In genomic region chr10:67837519-67838314, GRCh38 we compare ENCODE assay signal across 1 cellular context.
TF ChIP-seq lines count a peak whose summit lies in the region.

Gene DNAJC12 (minus strand): TSS chr10:67838188. CDS start chr10:67838011, 177 bp downstream.

TF ChIP-seq in K562, 482 proteins besides CTCF, POLR2A, EP300 and RAD21 (continued from another document and continues in another):
- TF ChIP-seq, protein P1, sequence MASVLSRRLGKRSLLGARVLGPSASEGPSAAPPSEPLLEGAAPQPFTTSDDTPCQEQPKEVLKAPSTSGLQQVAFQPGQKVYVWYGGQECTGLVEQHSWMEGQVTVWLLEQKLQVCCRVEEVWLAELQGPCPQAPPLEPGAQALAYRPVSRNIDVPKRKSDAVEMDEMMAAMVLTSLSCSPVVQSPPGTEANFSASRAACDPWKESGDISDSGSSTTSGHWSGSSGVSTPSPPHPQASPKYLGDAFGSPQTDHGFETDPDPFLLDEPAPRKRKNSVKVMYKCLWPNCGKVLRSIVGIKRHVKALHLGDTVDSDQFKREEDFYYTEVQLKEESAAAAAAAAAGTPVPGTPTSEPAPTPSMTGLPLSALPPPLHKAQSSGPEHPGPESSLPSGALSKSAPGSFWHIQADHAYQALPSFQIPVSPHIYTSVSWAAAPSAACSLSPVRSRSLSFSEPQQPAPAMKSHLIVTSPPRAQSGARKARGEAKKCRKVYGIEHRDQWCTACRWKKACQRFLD (CRISPR knock-in tag; IDR thresholded peaks at IDR 0.05): no peak
- TF ChIP-seq CREB5 (CRISPR knock-in tag; IDR thresholded peaks at IDR 0.05): no peak
- no peak for TF ChIP-seq IFI16 (CRISPR knock-in tag; IDR thresholded peaks at IDR 0.05)
- no peak for TF ChIP-seq RBM15 (IDR thresholded peaks at IDR 0.05; ENCODE audit: insufficient read depth, low read length)
- no peak for TF ChIP-seq XRCC4 (IDR thresholded peaks at IDR 0.05; ENCODE audit: extremely low read depth, insufficient read depth, insufficient read length)
- TF ChIP-seq, protein P2, sequence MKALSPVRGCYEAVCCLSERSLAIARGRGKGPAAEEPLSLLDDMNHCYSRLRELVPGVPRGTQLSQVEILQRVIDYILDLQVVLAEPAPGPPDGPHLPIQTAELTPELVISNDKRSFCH (CRISPR knock-in tag; IDR thresholded peaks at IDR 0.05): no peak
- TF ChIP-seq, protein P2 (tag; IDR thresholded peaks at IDR 0.05): no peak
- TF ChIP-seq POLR2B (IDR thresholded peaks at IDR 0.05; ENCODE audit: low read depth, partially characterized antibody): peak; percentile 74
- TF ChIP-seq, protein P3, sequence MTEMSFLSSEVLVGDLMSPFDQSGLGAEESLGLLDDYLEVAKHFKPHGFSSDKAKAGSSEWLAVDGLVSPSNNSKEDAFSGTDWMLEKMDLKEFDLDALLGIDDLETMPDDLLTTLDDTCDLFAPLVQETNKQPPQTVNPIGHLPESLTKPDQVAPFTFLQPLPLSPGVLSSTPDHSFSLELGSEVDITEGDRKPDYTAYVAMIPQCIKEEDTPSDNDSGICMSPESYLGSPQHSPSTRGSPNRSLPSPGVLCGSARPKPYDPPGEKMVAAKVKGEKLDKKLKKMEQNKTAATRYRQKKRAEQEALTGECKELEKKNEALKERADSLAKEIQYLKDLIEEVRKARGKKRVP (CRISPR knock-in tag; IDR thresholded peaks at IDR 0.05): no peak
- peak; percentile 60 for TF ChIP-seq CEBPB (tag; IDR thresholded peaks at IDR 0.05)
- no peak for TF ChIP-seq LEF1 (IDR thresholded peaks at IDR 0.05)
- no peak for TF ChIP-seq ZNF212 (CRISPR knock-in tag; IDR thresholded peaks at IDR 0.05)
- no peak for TF ChIP-seq BDP1 (IDR thresholded peaks at IDR 0.05; ENCODE audit: insufficient read depth, insufficient read length)
- TF ChIP-seq ZNF586 (CRISPR knock-in tag; conservative IDR thresholded peaks at IDR 0.05): no peak
- no peak for TF ChIP-seq HOXB6 (CRISPR knock-in tag; IDR thresholded peaks at IDR 0.05; ENCODE audit: borderline replicate concordance)
- no peak for TF ChIP-seq SMARCE1 (IDR thresholded peaks at IDR 0.05)
- no peak for TF ChIP-seq MCM2 (IDR thresholded peaks at IDR 0.05; ENCODE audit: low read depth)
- TF ChIP-seq ZEB2 (IDR thresholded peaks at IDR 0.05): no peak
- TF ChIP-seq NFE2 (IDR thresholded peaks at IDR 0.05; ENCODE audit: low read depth): no peak
- TF ChIP-seq SAFB (IDR thresholded peaks at IDR 0.05; ENCODE audit: borderline replicate concordance, low read depth, low read length): no peak
- TF ChIP-seq RHOXF2B (CRISPR knock-in tag; conservative IDR thresholded peaks at IDR 0.05): no peak
- peak; percentile 15; the same call in 1 of the 2 replicates for TF ChIP-seq NR2C1 (IDR thresholded peaks at IDR 0.05)
- TF ChIP-seq NR2C1 (tag; IDR thresholded peaks at IDR 0.05): peak; percentile 65; the same call in 1 of the 2 replicates
- TF ChIP-seq KDM5B (IDR thresholded peaks at IDR 0.05; ENCODE audit: insufficient replicate concordance, low read depth, low read length): no peak
- TF ChIP-seq, protein P4, sequence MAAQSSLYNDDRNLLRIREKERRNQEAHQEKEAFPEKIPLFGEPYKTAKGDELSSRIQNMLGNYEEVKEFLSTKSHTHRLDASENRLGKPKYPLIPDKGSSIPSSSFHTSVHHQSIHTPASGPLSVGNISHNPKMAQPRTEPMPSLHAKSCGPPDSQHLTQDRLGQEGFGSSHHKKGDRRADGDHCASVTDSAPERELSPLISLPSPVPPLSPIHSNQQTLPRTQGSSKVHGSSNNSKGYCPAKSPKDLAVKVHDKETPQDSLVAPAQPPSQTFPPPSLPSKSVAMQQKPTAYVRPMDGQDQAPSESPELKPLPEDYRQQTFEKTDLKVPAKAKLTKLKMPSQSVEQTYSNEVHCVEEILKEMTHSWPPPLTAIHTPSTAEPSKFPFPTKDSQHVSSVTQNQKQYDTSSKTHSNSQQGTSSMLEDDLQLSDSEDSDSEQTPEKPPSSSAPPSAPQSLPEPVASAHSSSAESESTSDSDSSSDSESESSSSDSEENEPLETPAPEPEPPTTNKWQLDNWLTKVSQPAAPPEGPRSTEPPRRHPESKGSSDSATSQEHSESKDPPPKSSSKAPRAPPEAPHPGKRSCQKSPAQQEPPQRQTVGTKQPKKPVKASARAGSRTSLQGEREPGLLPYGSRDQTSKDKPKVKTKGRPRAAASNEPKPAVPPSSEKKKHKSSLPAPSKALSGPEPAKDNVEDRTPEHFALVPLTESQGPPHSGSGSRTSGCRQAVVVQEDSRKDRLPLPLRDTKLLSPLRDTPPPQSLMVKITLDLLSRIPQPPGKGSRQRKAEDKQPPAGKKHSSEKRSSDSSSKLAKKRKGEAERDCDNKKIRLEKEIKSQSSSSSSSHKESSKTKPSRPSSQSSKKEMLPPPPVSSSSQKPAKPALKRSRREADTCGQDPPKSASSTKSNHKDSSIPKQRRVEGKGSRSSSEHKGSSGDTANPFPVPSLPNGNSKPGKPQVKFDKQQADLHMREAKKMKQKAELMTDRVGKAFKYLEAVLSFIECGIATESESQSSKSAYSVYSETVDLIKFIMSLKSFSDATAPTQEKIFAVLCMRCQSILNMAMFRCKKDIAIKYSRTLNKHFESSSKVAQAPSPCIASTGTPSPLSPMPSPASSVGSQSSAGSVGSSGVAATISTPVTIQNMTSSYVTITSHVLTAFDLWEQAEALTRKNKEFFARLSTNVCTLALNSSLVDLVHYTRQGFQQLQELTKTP (IDR thresholded peaks at IDR 0.05; ENCODE audit: low read depth in 1 of 2, partially characterized antibody in 2 of 2): peak in 1 of 2 experiments; percentile 82
- TF ChIP-seq SRSF1 (IDR thresholded peaks at IDR 0.05; ENCODE audit: low read depth, low read length): no peak
- TF ChIP-seq ATF6 (CRISPR knock-in tag; IDR thresholded peaks at IDR 0.05): no peak
- no peak for TF ChIP-seq CHCHD3 (CRISPR knock-in tag; IDR thresholded peaks at IDR 0.05)
- TF ChIP-seq LCOR (CRISPR knock-in tag; IDR thresholded peaks at IDR 0.05): no peak
- no peak for TF ChIP-seq COPS2 (conservative IDR thresholded peaks at IDR 0.05)
- TF ChIP-seq, protein P5, sequence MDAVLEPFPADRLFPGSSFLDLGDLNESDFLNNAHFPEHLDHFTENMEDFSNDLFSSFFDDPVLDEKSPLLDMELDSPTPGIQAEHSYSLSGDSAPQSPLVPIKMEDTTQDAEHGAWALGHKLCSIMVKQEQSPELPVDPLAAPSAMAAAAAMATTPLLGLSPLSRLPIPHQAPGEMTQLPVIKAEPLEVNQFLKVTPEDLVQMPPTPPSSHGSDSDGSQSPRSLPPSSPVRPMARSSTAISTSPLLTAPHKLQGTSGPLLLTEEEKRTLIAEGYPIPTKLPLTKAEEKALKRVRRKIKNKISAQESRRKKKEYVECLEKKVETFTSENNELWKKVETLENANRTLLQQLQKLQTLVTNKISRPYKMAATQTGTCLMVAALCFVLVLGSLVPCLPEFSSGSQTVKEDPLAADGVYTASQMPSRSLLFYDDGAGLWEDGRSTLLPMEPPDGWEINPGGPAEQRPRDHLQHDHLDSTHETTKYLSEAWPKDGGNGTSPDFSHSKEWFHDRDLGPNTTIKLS (IDR thresholded peaks at IDR 0.05; ENCODE audit: borderline replicate concordance, low read depth): peak; percentile 94
- no peak for TF ChIP-seq RB1 (IDR thresholded peaks at IDR 0.05; ENCODE audit: low read depth)
- no peak for TF ChIP-seq FOXA1 (IDR thresholded peaks at IDR 0.05; ENCODE audit: borderline replicate concordance)
- TF ChIP-seq, protein P6, sequence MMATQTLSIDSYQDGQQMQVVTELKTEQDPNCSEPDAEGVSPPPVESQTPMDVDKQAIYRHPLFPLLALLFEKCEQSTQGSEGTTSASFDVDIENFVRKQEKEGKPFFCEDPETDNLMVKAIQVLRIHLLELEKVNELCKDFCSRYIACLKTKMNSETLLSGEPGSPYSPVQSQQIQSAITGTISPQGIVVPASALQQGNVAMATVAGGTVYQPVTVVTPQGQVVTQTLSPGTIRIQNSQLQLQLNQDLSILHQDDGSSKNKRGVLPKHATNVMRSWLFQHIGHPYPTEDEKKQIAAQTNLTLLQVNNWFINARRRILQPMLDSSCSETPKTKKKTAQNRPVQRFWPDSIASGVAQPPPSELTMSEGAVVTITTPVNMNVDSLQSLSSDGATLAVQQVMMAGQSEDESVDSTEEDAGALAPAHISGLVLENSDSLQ (IDR thresholded peaks at IDR 0.05): peak; percentile 60
- TF ChIP-seq STAT5B (CRISPR knock-in tag; IDR thresholded peaks at IDR 0.05): no peak
- TF ChIP-seq ARID1B (IDR thresholded peaks at IDR 0.05): no peak
- TF ChIP-seq XRCC5 (IDR thresholded peaks at IDR 0.05; ENCODE audit: low read depth, low read length): no peak
- no peak for TF ChIP-seq KAT7 (CRISPR knock-in tag; IDR thresholded peaks at IDR 0.05; ENCODE audit: borderline replicate concordance)
- TF ChIP-seq PURB (CRISPR knock-in tag; IDR thresholded peaks at IDR 0.05; ENCODE audit: low read depth): no peak
- TF ChIP-seq ZFP1 (CRISPR knock-in tag; IDR thresholded peaks at IDR 0.05): no peak
- TF ChIP-seq ARHGAP35 (IDR thresholded peaks at IDR 0.05; ENCODE audit: partially characterized antibody): no peak
- TF ChIP-seq DNMT1 (IDR thresholded peaks at IDR 0.05): no peak
- peak; percentile 44; the same call in 1 of the 2 replicates for TF ChIP-seq MECOM (CRISPR knock-in tag; IDR thresholded peaks at IDR 0.05)
- no peak for TF ChIP-seq TAF1 (IDR thresholded peaks at IDR 0.05; ENCODE audit: control insufficient read depth, extremely low read depth, insufficient read depth, low read length, severe bottlenecking)
- TF ChIP-seq POLR2H (tag; IDR thresholded peaks at IDR 0.05; ENCODE audit: low read depth): peak; percentile 87
- peak; percentile 37 for TF ChIP-seq TAF9B (IDR thresholded peaks at IDR 0.05; ENCODE audit: partially characterized antibody)
- TF ChIP-seq PPARD (CRISPR knock-in tag; IDR thresholded peaks at IDR 0.05): no peak
- TF ChIP-seq HSF4 (CRISPR knock-in tag; IDR thresholded peaks at IDR 0.05; ENCODE audit: borderline replicate concordance): no peak
- TF ChIP-seq EZH2 (IDR thresholded peaks at IDR 0.05; ENCODE audit: borderline replicate concordance, low read depth, low read length): no peak
- no peak for TF ChIP-seq ZC3H11A (IDR thresholded peaks at IDR 0.05; ENCODE audit: low read depth, low read length)
- TF ChIP-seq MYC (IDR thresholded peaks at IDR 0.05; ENCODE audit: low read depth, low read length): peak; percentile 89
- no peak for TF ChIP-seq MYC (CRISPR knock-in tag; IDR thresholded peaks at IDR 0.05; ENCODE audit: borderline replicate concordance, low read depth)
- no peak for TF ChIP-seq BCL6 (CRISPR knock-in tag; IDR thresholded peaks at IDR 0.05)
- no peak for TF ChIP-seq ELK3 (CRISPR knock-in tag; IDR thresholded peaks at IDR 0.05)
- TF ChIP-seq, protein P7, sequence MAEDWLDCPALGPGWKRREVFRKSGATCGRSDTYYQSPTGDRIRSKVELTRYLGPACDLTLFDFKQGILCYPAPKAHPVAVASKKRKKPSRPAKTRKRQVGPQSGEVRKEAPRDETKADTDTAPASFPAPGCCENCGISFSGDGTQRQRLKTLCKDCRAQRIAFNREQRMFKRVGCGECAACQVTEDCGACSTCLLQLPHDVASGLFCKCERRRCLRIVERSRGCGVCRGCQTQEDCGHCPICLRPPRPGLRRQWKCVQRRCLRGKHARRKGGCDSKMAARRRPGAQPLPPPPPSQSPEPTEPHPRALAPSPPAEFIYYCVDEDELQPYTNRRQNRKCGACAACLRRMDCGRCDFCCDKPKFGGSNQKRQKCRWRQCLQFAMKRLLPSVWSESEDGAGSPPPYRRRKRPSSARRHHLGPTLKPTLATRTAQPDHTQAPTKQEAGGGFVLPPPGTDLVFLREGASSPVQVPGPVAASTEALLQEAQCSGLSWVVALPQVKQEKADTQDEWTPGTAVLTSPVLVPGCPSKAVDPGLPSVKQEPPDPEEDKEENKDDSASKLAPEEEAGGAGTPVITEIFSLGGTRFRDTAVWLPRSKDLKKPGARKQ (CRISPR knock-in tag; IDR thresholded peaks at IDR 0.05): no peak
- no peak for TF ChIP-seq NFE2L1 (tag; IDR thresholded peaks at IDR 0.05; ENCODE audit: borderline replicate concordance, low read depth)
- no peak for TF ChIP-seq RBM34 (IDR thresholded peaks at IDR 0.05; ENCODE audit: borderline replicate concordance, insufficient read depth, low read length)
- TF ChIP-seq ETV1 (tag; conservative IDR thresholded peaks at IDR 0.05; ENCODE audit: low read depth): no peak
- no peak for TF ChIP-seq MTF1 (CRISPR knock-in tag; IDR thresholded peaks at IDR 0.05; ENCODE audit: borderline replicate concordance)
